19 cellular contexts compared by ENCODE assay signal in the genomic region with DNA sequence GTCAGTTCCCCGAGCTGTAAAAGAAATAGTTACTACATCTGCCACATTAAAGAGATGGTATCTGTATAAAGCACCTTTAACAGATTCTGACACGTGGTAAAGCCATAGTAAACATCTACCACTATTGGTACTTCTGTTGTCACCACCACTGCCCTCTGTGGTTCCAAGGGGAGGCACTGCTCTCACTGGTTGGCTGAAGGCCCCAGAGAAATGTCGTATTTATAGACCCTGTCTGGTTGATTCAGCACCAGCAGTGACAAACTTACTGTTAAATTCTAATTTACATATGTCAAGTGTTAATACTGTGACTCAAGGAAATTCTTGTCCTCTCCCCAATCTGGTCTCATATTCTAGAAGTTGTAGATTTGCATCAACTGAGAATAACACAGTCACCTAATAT.
DNase-seq lines count a peak whose midpoint lies in the region; ATAC-seq and TF ChIP-seq lines count a peak whose summit lies in the region.
"Had no signal": no experiment of that assay in that cellular context is flagged by ENCODE, and none has a peak within 500 bp of the region (broad histone marks: within the 10 kb centered on the region; RNA-seq: fewer than 3 reads in every experiment).

No MANE protein-coding gene starts in this region.

- TF ChIP-seq CTCF in HFFc6 (IDR thresholded peaks at IDR 0.05) = no peak
- no peak for TF ChIP-seq CTCF in stomach (IDR thresholded peaks at IDR 0.05)

- POLR2A ChIA-PET in activated naive CD8-positive, alpha-beta T cell treated with anti-CD3 and anti-CD28 coated beads, Interleukin-2, amount 10 ng/mL, durations not matched to agents 7 days and 5 days (lab: Charles Lee) = no interaction called here

- H3K4me3 Mint-ChIP-seq in HFFc6 = peak overlapping the region; percentile 75; the same call in 1 of the 2 replicates
- H3K4me3 Mint-ChIP-seq in activated naive CD8-positive, alpha-beta T cell treated with anti-CD3 and anti-CD28 coated beads, Interleukin-2, amount 10 ng/mL, durations not matched to agents 7 days and 5 days = no peak overlapping the region
- no peak overlapping the region for H3K4me3 Mint-ChIP-seq in natural killer cell treated with Interleukin-12 subunit alpha and Interleukin-12 subunit beta and Interleukin-15 and Interleukin-18, amount 100 ng/mL, for 72 hours
- H3K4me3 Mint-ChIP-seq: GM23338 had no signal

- H3K4me1 ChIP-seq in stomach = no peaks in the 10 kb centered on the region
- H3K4me1 ChIP-seq: Peyer's patch had no signal

- no peak overlapping the region for H3K4me3 ChIP-seq in stomach
- H3K4me3 ChIP-seq: BLaER1 treated with 17β-estradiol and CSF1 and Interleukin-3, amounts not matched to agents 10 nM and 100 nM; GM23338; K562; Peyer's patch had no signal

- peaks cover 25% of the 10 kb centered on the region; the same call in 1 of the 2 replicates for H3K36me3 Mint-ChIP-seq in HFFc6 (ENCODE audit: low read depth)
- peaks cover 2% of the 10 kb centered on the region for H3K36me3 Mint-ChIP-seq in activated naive CD8-positive, alpha-beta T cell treated with anti-CD3 and anti-CD28 coated beads, Interleukin-2, amount 10 ng/mL, durations not matched to agents 7 days and 5 days
- no peaks in the 10 kb centered on the region for H3K36me3 Mint-ChIP-seq in natural killer cell treated with Interleukin-12 subunit alpha and Interleukin-12 subunit beta and Interleukin-15 and Interleukin-18, amount 100 ng/mL, for 72 hours

- no peaks in the 10 kb centered on the region for H3K27me3 ChIP-seq in stomach
- H3K27me3 ChIP-seq: BLaER1 treated with 17β-estradiol and CSF1 and Interleukin-3, amounts not matched to agents 10 nM and 100 nM; Peyer's patch had no signal

- intact Hi-C loops in stomach (cut with DNase I; ENCODE audit: low total_unique reads) = no loop called here

- H3K27me3 Mint-ChIP-seq in HFFc6 (ENCODE audit: insufficient read depth) = peaks cover 7% of the 10 kb centered on the region; the same call in 1 of the 2 replicates
- no peaks in the 10 kb centered on the region for H3K27me3 Mint-ChIP-seq in activated naive CD8-positive, alpha-beta T cell treated with anti-CD3 and anti-CD28 coated beads, Interleukin-2, amount 10 ng/mL, durations not matched to agents 7 days and 5 days
- H3K27me3 Mint-ChIP-seq in natural killer cell treated with Interleukin-12 subunit alpha and Interleukin-12 subunit beta and Interleukin-15 and Interleukin-18, amount 100 ng/mL, for 72 hours = no peaks in the 10 kb centered on the region

- peaks cover 0 to 9% (median 7%) of the 10 kb centered on the region in 4 donors for H3K36me3 ChIP-seq in stomach
- H3K36me3 ChIP-seq: Peyer's patch had no signal

- peak; percentile 9 for DNase-seq in activated CD4-positive, alpha-beta T cell treated with anti-CD3 and anti-CD28 coated beads for 48 hours
- DNase-seq in activated CD4-positive, alpha-beta T cell treated with anti-CD3 and anti-CD28 coated beads for 1 hour = no peak
- DNase-seq in HFFc6 (no peak), stomach (no peak), HT-29 (ENCODE audit: low spot score) (no peak), NCI-H1694 treated with DMSO at 0.1 percent for 48 hours (lab: John Stamatoyannopoulos, UW) (no peak)
- no peak for DNase-seq in activated naive CD8-positive, alpha-beta T cell treated with anti-CD3 and anti-CD28 coated beads, Interleukin-2, amount 10 ng/mL, durations not matched to agents 7 days and 5 days
- no peak for DNase-seq in natural killer cell treated with Interleukin-12 subunit alpha and Interleukin-12 subunit beta and Interleukin-15 and Interleukin-18, amount 100 ng/mL, for 72 hours (ENCODE audit: low spot score)
- DNase-seq: Caco-2, NCI-H1105 treated with DMSO at 0.1 percent for 48 hours, NCI-H2029, NCI-H2171 treated with DMSO at 0.1 percent for 48 hours, NCI-H510A, NCI-H82, Peyer's patch, Right ventricle myocardium superior had no signal

- TF ChIP-seq EP300 in stomach (IDR thresholded peaks at IDR 0.05) = no peak

- TF ChIP-seq POLR2A in stomach (IDR thresholded peaks at IDR 0.05) = no peak

- no peaks in the 10 kb centered on the region for H3K9me3 Mint-ChIP-seq in HFFc6
- H3K9me3 Mint-ChIP-seq in activated naive CD8-positive, alpha-beta T cell treated with anti-CD3 and anti-CD28 coated beads, Interleukin-2, amount 10 ng/mL, durations not matched to agents 7 days and 5 days = no peaks in the 10 kb centered on the region
- H3K9me3 Mint-ChIP-seq in natural killer cell treated with Interleukin-12 subunit alpha and Interleukin-12 subunit beta and Interleukin-15 and Interleukin-18, amount 100 ng/mL, for 72 hours = no peaks in the 10 kb centered on the region
- H3K9me3 Mint-ChIP-seq: GM23338 had no signal

- H3K27ac ChIP-seq in stomach = no peak overlapping the region
- H3K27ac ChIP-seq: BLaER1 treated with 17β-estradiol and CSF1 and Interleukin-3, amounts not matched to agents 10 nM and 100 nM; Peyer's patch had no signal

- H3K9me3 ChIP-seq in stomach = no peaks in the 10 kb centered on the region
- H3K9me3 ChIP-seq: BLaER1 treated with 17β-estradiol and CSF1 and Interleukin-3, amounts not matched to agents 10 nM and 100 nM; Caco-2; Peyer's patch had no signal

- 84 to 88% (median 84%) methylated on average over 3 of the region's 3 CpGs for WGBS in stomach, 5 donors

- H3K4me1 Mint-ChIP-seq in HFFc6 (ENCODE audit: low read depth) = peaks cover 25% of the 10 kb centered on the region
- H3K4me1 Mint-ChIP-seq in activated naive CD8-positive, alpha-beta T cell treated with anti-CD3 and anti-CD28 coated beads, Interleukin-2, amount 10 ng/mL, durations not matched to agents 7 days and 5 days = peaks cover 6% of the 10 kb centered on the region
- peaks cover 9 to 12% of the 10 kb centered on the region in 2 donors for H3K4me1 Mint-ChIP-seq in natural killer cell treated with Interleukin-12 subunit alpha and Interleukin-12 subunit beta and Interleukin-15 and Interleukin-18, amount 100 ng/mL, for 72 hours (ENCODE audit: low read depth in 2 of 2)
- H3K4me1 Mint-ChIP-seq: GM23338 had no signal

- ATAC-seq in activated naive CD8-positive, alpha-beta T cell treated with anti-CD3 and anti-CD28 coated beads, Interleukin-2, amount 10 ng/mL, durations not matched to agents 7 days and 5 days (ENCODE audit: low read depth) = peak; percentile 33
- peak; percentile 76 to 96 for ATAC-seq in natural killer cell treated with Interleukin-12 subunit alpha and Interleukin-12 subunit beta and Interleukin-15 and Interleukin-18, amount 100 ng/mL, for 72 hours
- ATAC-seq: GM23338, K562 had no signal

- H3K27ac Mint-ChIP-seq in HFFc6 = peak overlapping the region; percentile 70; the same call in 1 of the 2 replicates
- H3K27ac Mint-ChIP-seq in activated naive CD8-positive, alpha-beta T cell treated with anti-CD3 and anti-CD28 coated beads, Interleukin-2, amount 10 ng/mL, durations not matched to agents 7 days and 5 days = no peak overlapping the region
- H3K27ac Mint-ChIP-seq in natural killer cell treated with Interleukin-12 subunit alpha and Interleukin-12 subunit beta and Interleukin-15 and Interleukin-18, amount 100 ng/mL, for 72 hours = no peak overlapping the region
- H3K27ac Mint-ChIP-seq: GM23338 had no signal
